18 cellular contexts compared by ENCODE assay signal in the genomic region with DNA sequence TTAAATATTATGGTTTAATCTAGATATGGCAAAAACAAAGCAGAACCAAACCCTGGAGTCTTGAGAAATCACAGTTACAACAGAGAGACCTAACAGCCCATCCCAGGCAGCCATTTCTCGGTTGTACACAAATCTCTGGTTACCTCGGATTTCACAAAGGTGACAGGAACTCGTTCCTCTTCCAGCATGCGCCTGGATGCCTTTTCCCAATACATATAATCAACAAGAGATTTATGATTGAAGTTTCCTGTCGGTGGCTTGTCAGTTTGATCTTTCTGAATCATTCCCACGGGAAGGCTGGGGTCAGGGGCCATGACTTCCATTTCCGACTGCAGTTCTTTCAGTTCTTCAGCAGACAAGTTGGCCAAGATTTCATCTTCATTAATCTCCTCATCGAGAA. TPM values are rescaled to one million over a fixed set of nuclear protein-coding genes. Genes with fewer than 3 reads are reported as not detected.
DNase-seq lines count a peak whose midpoint lies in the region; TF ChIP-seq lines count a peak whose summit lies in the region.
"Had no signal": no experiment of that assay in that cellular context is flagged by ENCODE, and none has a peak within 500 bp of the region (broad histone marks: within the 10 kb centered on the region; RNA-seq: fewer than 3 reads in every experiment).

No MANE protein-coding gene starts in this region.

- peak overlapping the region; percentile 34; the same call in 1 of the 2 replicates for H3K4me3 ChIP-seq in BLaER1
- H3K4me3 ChIP-seq in OCI-LY3 (ENCODE audit: low read length): no peak overlapping the region
- H3K4me3 ChIP-seq in left ventricle myocardium inferior: peak overlapping the region; percentile 65
- H3K4me3 ChIP-seq in neuron (ENCODE audit: low read length): no peak overlapping the region
- H3K4me3 ChIP-seq: Peyer's patch had no signal

- H3K36me3 ChIP-seq in BLaER1 (no peaks in the 10 kb centered on the region), OCI-LY3 (replicated peaks; ENCODE audit: low read depth, low read length) (no peaks in the 10 kb centered on the region), left ventricle myocardium inferior (peaks cover 12% of the 10 kb centered on the region), neuron (ENCODE audit: insufficient read depth, low read length) (no peaks in the 10 kb centered on the region)
- H3K36me3 ChIP-seq: Peyer's patch had no signal

- H3K79me2 ChIP-seq in OCI-LY3 (ENCODE audit: low read length): no peaks in the 10 kb centered on the region

- H3K27ac ChIP-seq in BLaER1 (peak overlapping the region; percentile 4; the same call in 1 of the 2 replicates), OCI-LY3 (ENCODE audit: low read length) (no peak overlapping the region), left ventricle myocardium inferior (replicated peaks) (peak overlapping the region; percentile 82)
- H3K27ac ChIP-seq: foreskin keratinocyte, Peyer's patch had no signal

- intact Hi-C loops in left ventricle myocardium inferior (cut with micrococcal nuclease): no loop called here

- no peaks in the 10 kb centered on the region for H3K27me3 ChIP-seq in BLaER1
- H3K27me3 ChIP-seq in OCI-LY3 (ENCODE audit: low read depth, low read length): peaks cover 5% of the 10 kb centered on the region
- H3K27me3 ChIP-seq in left ventricle myocardium inferior (ENCODE audit: low read depth): no peaks in the 10 kb centered on the region
- no peaks in the 10 kb centered on the region for H3K27me3 ChIP-seq in neuron (ENCODE audit: insufficient read depth, low read length)
- H3K27me3 ChIP-seq: foreskin keratinocyte, Peyer's patch had no signal

- H4K20me1 ChIP-seq in BLaER1 (no peaks in the 10 kb centered on the region), OCI-LY3 (ENCODE audit: insufficient read depth, low read length) (no peaks in the 10 kb centered on the region)

- DNase-seq in left ventricle myocardium inferior (no peak), RKO (ENCODE audit: low spot score) (no peak), superior temporal gyrus (ENCODE audit: extremely low spot score) (no peak), middle frontal gyrus (ENCODE audit: extremely low spot score, low spot score) (no peak)
- no peak for DNase-seq in activated CD4-positive, alpha-beta T cell treated with anti-CD3 and anti-CD28 coated beads, Interleukin-2, amount 50 U/mL, for 48 hours
- DNase-seq: ACHN, cortex of kidney, foreskin keratinocyte, left cardiac atrium, NCI-H1436, NCI-H82, Peyer's patch, posterior cingulate gyrus, T1000 had no signal

- no peaks in the 10 kb centered on the region for H3K9me3 ChIP-seq in BLaER1
- no peaks in the 10 kb centered on the region for H3K9me3 ChIP-seq in OCI-LY3 (ENCODE audit: insufficient read depth, low read length)
- H3K9me3 ChIP-seq in left ventricle myocardium inferior (replicated peaks): no peaks in the 10 kb centered on the region
- H3K9me3 ChIP-seq in neuron (ENCODE audit: low read length): no peaks in the 10 kb centered on the region
- H3K9me3 ChIP-seq: Peyer's patch had no signal

- peaks cover 29% of the 10 kb centered on the region for H3K4me1 ChIP-seq in BLaER1
- no peaks in the 10 kb centered on the region for H3K4me1 ChIP-seq in OCI-LY3 (ENCODE audit: low read length)
- peaks cover 25% of the 10 kb centered on the region for H3K4me1 ChIP-seq in left ventricle myocardium inferior
- peaks cover 6% of the 10 kb centered on the region for H3K4me1 ChIP-seq in neuron (ENCODE audit: insufficient read depth, low read length)
- H3K4me1 ChIP-seq: Peyer's patch had no signal

- H3K9ac ChIP-seq in BLaER1 (0 out of 2 replicates have a peak overlapping the region, but pooled peaks have one; percentile 1), OCI-LY3 (ENCODE audit: low read length) (no peak overlapping the region)

- H3K4me2 ChIP-seq in BLaER1 (peak overlapping the region; percentile 73), OCI-LY3 (ENCODE audit: low read length) (peak overlapping the region; percentile 34; the same call in 1 of the 2 replicates)

- 0 out of 2 replicates have a peak overlapping the region, but pooled peaks have one; percentile 8 for H2AFZ ChIP-seq in OCI-LY3 (ENCODE audit: low read depth, low read length)
- H2AFZ ChIP-seq in neuron (ENCODE audit: low read depth, low read length): peak overlapping the region; percentile 18

- TF ChIP-seq CTCF in OCI-LY3 (IDR thresholded peaks at IDR 0.05; ENCODE audit: low read depth, low read length) (no peak), left ventricle myocardium inferior (IDR thresholded peaks at IDR 0.05; ENCODE audit: borderline replicate concordance) (no peak)

RNA-seq across cellular contexts. Expression of a gene that starts 0.4 kb away (rescaled TPM):
- 154 TPM for total RNA-seq in left ventricle myocardium inferior
- total RNA-seq: foreskin keratinocyte, H4, Peyer's patch had no signal

RNA-seq across cellular contexts. Expression of a gene that starts 37.2 kb away (rescaled TPM):
- 193 TPM for total RNA-seq in left ventricle myocardium inferior

RNA-seq across cellular contexts. Expression of a gene that starts 41.8 kb away (rescaled TPM):
- 84.2 TPM for total RNA-seq in left ventricle myocardium inferior

Comparison
In these comparisons a context has a peak if more than half of its experiments do, and no peak if none do; other contexts are left out.
1. H3K4me3 ChIP-seq: peak in BLaER1 (single experiment) and left ventricle myocardium inferior (single experiment); none in OCI-LY3 (single experiment) and neuron (single experiment).